1 cellular context compared by ENCODE assay signal in the genomic region with DNA sequence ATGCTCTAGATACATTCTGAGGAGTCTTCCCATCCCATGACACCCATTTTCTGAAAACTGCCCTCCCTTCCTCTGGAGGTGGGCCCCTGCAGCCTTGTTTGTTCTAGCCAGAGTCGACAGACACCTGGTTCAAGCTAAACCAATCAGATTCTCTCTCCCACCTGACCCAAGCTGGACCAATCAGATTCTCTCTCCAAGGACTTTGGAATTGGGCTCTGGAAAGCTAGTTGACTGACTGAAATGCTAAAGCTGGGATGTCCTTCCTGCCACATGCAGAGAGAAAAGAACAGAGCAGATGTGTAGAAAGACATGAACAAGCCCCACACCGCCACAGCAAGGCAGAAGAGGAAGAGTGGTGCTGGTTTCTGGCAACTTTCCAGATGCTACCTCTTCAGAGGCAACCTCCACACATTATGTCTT.
TF ChIP-seq lines count a peak whose summit lies in the region.

No MANE protein-coding gene starts in this region.

TF ChIP-seq in HepG2, 621 proteins besides CTCF, POLR2A, EP300 and RAD21 (continued from another document and continues in another):
- TF ChIP-seq, protein P1, sequence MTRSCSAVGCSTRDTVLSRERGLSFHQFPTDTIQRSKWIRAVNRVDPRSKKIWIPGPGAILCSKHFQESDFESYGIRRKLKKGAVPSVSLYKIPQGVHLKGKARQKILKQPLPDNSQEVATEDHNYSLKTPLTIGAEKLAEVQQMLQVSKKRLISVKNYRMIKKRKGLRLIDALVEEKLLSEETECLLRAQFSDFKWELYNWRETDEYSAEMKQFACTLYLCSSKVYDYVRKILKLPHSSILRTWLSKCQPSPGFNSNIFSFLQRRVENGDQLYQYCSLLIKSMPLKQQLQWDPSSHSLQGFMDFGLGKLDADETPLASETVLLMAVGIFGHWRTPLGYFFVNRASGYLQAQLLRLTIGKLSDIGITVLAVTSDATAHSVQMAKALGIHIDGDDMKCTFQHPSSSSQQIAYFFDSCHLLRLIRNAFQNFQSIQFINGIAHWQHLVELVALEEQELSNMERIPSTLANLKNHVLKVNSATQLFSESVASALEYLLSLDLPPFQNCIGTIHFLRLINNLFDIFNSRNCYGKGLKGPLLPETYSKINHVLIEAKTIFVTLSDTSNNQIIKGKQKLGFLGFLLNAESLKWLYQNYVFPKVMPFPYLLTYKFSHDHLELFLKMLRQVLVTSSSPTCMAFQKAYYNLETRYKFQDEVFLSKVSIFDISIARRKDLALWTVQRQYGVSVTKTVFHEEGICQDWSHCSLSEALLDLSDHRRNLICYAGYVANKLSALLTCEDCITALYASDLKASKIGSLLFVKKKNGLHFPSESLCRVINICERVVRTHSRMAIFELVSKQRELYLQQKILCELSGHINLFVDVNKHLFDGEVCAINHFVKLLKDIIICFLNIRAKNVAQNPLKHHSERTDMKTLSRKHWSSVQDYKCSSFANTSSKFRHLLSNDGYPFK (CRISPR knock-in tag; IDR thresholded peaks at IDR 0.05; ENCODE audit: borderline replicate concordance) = no peak
- TF ChIP-seq BRCA1 (CRISPR knock-in tag; IDR thresholded peaks at IDR 0.05) (no peak), ZNF101 (CRISPR knock-in tag; IDR thresholded peaks at IDR 0.05; ENCODE audit: borderline replicate concordance, low read depth) (no peak), STAT5B (CRISPR knock-in tag; IDR thresholded peaks at IDR 0.05) (no peak), ZNF878 (CRISPR knock-in tag; IDR thresholded peaks at IDR 0.05) (no peak), RELA (CRISPR knock-in tag; IDR thresholded peaks at IDR 0.05) (no peak), EHMT2 (IDR thresholded peaks at IDR 0.05; ENCODE audit: borderline replicate concordance, low read depth, low read length) (no peak; the same call in 1 of the 2 replicates), ZNF329 (CRISPR knock-in tag; IDR thresholded peaks at IDR 0.05; ENCODE audit: low read depth) (no peak), ARID2 (CRISPR knock-in tag; IDR thresholded peaks at IDR 0.05; ENCODE audit: borderline replicate concordance) (no peak), MAFK (conservative IDR thresholded peaks at IDR 0.05 in 1 of 2, IDR thresholded peaks at IDR 0.05 in 1 of 2; ENCODE audit: low read length in 2 of 2) (no peak), ZEB1 (IDR thresholded peaks at IDR 0.05; ENCODE audit: insufficient replicate concordance, low read depth) (peak; percentile 36), ZNF282 (IDR thresholded peaks at IDR 0.05; ENCODE audit: partially characterized antibody) (no peak), ZNF703 (CRISPR knock-in tag; IDR thresholded peaks at IDR 0.05; ENCODE audit: borderline replicate concordance) (no peak), SCMH1 (CRISPR knock-in tag; IDR thresholded peaks at IDR 0.05; ENCODE audit: borderline replicate concordance) (no peak), SMAD9 (CRISPR knock-in tag; IDR thresholded peaks at IDR 0.05) (no peak), NCOA5 (CRISPR knock-in tag; IDR thresholded peaks at IDR 0.05) (no peak), ZNF205 (CRISPR knock-in tag; IDR thresholded peaks at IDR 0.05) (no peak), TOPORS (CRISPR knock-in tag; IDR thresholded peaks at IDR 0.05) (no peak), ZNF326 (CRISPR knock-in tag; IDR thresholded peaks at IDR 0.05; ENCODE audit: borderline replicate concordance) (no peak), ZNF354B (CRISPR knock-in tag; IDR thresholded peaks at IDR 0.05) (no peak), SNAI1 (CRISPR knock-in tag; IDR thresholded peaks at IDR 0.05; ENCODE audit: borderline replicate concordance) (no peak), MIER2 (CRISPR knock-in tag; IDR thresholded peaks at IDR 0.05) (no peak), POLR2AphosphoS5 (IDR thresholded peaks at IDR 0.05; ENCODE audit: low read depth, low read length) (peak; percentile 89), CBX5 (CRISPR knock-in tag; IDR thresholded peaks at IDR 0.05; ENCODE audit: borderline replicate concordance) (no peak), RAD51 (IDR thresholded peaks at IDR 0.05; ENCODE audit: borderline replicate concordance) (peak; percentile 63), HNRNPLL (IDR thresholded peaks at IDR 0.05; ENCODE audit: low read depth, low read length, poor library complexity, severe bottlenecking) (no peak), ZNF484 (CRISPR knock-in tag; IDR thresholded peaks at IDR 0.05; ENCODE audit: borderline replicate concordance, low read depth) (no peak), KAT7 (CRISPR knock-in tag; IDR thresholded peaks at IDR 0.05; ENCODE audit: borderline replicate concordance) (no peak), MEIS1 (CRISPR knock-in tag; IDR thresholded peaks at IDR 0.05; ENCODE audit: borderline replicate concordance) (0 out of 2 replicates have a peak, but pooled peaks have one; percentile 55)
- TF ChIP-seq, protein P2, sequence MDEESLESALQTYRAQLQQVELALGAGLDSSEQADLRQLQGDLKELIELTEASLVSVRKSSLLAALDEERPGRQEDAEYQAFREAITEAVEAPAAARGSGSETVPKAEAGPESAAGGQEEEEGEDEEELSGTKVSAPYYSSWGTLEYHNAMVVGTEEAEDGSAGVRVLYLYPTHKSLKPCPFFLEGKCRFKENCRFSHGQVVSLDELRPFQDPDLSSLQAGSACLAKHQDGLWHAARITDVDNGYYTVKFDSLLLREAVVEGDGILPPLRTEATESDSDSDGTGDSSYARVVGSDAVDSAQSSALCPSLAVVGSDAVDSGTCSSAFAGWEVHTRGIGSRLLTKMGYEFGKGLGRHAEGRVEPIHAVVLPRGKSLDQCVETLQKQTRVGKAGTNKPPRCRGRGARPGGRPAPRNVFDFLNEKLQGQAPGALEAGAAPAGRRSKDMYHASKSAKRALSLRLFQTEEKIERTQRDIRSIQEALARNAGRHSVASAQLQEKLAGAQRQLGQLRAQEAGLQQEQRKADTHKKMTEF (CRISPR knock-in tag; IDR thresholded peaks at IDR 0.05) = peak; percentile 37; the same call in 1 of the 2 replicates
- TF ChIP-seq, protein P3, sequence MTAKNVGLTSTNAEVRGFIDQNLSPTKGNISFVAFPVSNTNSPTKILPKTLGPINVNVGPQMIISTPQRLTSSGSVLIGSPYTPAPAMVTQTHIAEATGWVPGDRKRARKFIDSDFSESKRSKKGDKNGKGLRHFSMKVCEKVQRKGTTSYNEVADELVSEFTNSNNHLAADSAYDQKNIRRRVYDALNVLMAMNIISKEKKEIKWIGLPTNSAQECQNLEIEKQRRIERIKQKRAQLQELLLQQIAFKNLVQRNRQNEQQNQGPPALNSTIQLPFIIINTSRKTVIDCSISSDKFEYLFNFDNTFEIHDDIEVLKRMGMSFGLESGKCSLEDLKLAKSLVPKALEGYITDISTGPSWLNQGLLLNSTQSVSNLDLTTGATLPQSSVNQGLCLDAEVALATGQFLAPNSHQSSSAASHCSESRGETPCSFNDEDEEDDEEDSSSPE (CRISPR knock-in tag; IDR thresholded peaks at IDR 0.05) = 0 out of 2 replicates have a peak, but pooled peaks have one; percentile 27
- TF ChIP-seq, protein P4, sequence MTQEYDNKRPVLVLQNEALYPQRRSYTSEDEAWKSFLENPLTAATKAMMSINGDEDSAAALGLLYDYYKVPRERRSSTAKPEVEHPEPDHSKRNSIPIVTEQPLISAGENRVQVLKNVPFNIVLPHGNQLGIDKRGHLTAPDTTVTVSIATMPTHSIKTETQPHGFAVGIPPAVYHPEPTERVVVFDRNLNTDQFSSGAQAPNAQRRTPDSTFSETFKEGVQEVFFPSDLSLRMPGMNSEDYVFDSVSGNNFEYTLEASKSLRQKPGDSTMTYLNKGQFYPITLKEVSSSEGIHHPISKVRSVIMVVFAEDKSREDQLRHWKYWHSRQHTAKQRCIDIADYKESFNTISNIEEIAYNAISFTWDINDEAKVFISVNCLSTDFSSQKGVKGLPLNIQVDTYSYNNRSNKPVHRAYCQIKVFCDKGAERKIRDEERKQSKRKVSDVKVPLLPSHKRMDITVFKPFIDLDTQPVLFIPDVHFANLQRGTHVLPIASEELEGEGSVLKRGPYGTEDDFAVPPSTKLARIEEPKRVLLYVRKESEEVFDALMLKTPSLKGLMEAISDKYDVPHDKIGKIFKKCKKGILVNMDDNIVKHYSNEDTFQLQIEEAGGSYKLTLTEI (CRISPR knock-in tag; conservative IDR thresholded peaks at IDR 0.05) = no peak
- TF ChIP-seq, protein P5, sequence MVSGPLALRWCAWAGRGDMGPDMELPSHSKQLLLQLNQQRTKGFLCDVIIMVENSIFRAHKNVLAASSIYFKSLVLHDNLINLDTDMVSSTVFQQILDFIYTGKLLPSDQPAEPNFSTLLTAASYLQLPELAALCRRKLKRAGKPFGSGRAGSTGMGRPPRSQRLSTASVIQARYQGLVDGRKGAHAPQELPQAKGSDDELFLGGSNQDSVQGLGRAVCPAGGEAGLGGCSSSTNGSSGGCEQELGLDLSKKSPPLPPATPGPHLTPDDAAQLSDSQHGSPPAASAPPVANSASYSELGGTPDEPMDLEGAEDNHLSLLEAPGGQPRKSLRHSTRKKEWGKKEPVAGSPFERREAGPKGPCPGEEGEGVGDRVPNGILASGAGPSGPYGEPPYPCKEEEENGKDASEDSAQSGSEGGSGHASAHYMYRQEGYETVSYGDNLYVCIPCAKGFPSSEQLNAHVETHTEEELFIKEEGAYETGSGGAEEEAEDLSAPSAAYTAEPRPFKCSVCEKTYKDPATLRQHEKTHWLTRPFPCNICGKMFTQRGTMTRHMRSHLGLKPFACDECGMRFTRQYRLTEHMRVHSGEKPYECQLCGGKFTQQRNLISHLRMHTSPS (CRISPR knock-in tag; IDR thresholded peaks at IDR 0.05; ENCODE audit: low read depth) = no peak
- TF ChIP-seq, protein P6, sequence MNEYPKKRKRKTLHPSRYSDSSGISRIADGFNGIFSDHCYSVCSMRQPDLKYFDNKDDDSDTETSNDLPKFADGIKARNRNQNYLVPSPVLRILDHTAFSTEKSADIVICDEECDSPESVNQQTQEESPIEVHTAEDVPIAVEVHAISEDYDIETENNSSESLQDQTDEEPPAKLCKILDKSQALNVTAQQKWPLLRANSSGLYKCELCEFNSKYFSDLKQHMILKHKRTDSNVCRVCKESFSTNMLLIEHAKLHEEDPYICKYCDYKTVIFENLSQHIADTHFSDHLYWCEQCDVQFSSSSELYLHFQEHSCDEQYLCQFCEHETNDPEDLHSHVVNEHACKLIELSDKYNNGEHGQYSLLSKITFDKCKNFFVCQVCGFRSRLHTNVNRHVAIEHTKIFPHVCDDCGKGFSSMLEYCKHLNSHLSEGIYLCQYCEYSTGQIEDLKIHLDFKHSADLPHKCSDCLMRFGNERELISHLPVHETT (CRISPR knock-in tag; conservative IDR thresholded peaks at IDR 0.05) = no peak
- TF ChIP-seq, protein P7, sequence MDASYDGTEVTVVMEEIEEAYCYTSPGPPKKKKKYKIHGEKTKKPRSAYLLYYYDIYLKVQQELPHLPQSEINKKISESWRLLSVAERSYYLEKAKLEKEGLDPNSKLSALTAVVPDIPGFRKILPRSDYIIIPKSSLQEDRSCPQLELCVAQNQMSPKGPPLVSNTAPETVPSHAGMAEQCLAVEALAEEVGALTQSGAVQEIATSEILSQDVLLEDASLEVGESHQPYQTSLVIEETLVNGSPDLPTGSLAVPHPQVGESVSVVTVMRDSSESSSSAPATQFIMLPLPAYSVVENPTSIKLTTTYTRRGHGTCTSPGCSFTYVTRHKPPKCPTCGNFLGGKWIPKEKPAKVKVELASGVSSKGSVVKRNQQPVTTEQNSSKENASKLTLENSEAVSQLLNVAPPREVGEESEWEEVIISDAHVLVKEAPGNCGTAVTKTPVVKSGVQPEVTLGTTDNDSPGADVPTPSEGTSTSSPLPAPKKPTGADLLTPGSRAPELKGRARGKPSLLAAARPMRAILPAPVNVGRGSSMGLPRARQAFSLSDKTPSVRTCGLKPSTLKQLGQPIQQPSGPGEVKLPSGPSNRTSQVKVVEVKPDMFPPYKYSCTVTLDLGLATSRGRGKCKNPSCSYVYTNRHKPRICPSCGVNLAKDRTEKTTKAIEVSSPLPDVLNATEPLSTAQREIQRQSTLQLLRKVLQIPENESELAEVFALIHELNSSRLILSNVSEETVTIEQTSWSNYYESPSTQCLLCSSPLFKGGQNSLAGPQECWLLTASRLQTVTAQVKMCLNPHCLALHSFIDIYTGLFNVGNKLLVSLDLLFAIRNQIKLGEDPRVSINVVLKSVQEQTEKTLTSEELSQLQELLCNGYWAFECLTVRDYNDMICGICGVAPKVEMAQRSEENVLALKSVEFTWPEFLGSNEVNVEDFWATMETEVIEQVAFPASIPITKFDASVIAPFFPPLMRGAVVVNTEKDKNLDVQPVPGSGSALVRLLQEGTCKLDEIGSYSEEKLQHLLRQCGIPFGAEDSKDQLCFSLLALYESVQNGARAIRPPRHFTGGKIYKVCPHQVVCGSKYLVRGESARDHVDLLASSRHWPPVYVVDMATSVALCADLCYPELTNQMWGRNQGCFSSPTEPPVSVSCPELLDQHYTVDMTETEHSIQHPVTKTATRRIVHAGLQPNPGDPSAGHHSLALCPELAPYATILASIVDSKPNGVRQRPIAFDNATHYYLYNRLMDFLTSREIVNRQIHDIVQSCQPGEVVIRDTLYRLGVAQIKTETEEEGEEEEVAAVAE (CRISPR knock-in tag; IDR thresholded peaks at IDR 0.05; ENCODE audit: borderline replicate concordance) = no peak
- TF ChIP-seq, protein P8, sequence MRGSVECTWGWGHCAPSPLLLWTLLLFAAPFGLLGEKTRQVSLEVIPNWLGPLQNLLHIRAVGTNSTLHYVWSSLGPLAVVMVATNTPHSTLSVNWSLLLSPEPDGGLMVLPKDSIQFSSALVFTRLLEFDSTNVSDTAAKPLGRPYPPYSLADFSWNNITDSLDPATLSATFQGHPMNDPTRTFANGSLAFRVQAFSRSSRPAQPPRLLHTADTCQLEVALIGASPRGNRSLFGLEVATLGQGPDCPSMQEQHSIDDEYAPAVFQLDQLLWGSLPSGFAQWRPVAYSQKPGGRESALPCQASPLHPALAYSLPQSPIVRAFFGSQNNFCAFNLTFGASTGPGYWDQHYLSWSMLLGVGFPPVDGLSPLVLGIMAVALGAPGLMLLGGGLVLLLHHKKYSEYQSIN (CRISPR knock-in tag; IDR thresholded peaks at IDR 0.05; ENCODE audit: borderline replicate concordance) = no peak
- TF ChIP-seq, protein P9, sequence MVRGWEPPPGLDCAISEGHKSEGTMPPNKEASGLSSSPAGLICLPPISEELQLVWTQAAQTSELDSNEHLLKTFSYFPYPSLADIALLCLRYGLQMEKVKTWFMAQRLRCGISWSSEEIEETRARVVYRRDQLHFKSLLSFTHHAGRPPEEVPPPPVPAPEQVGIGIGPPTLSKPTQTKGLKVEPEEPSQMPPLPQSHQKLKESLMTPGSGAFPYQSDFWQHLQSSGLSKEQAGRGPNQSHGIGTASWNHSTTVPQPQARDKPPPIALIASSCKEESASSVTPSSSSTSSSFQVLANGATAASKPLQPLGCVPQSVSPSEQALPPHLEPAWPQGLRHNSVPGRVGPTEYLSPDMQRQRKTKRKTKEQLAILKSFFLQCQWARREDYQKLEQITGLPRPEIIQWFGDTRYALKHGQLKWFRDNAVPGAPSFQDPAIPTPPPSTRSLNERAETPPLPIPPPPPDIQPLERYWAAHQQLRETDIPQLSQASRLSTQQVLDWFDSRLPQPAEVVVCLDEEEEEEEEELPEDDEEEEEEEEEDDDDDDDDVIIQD (CRISPR knock-in tag; IDR thresholded peaks at IDR 0.05; ENCODE audit: low read depth) = peak; percentile 91
